ENCODE assay signal across 24 cellular contexts in the genomic region with DNA sequence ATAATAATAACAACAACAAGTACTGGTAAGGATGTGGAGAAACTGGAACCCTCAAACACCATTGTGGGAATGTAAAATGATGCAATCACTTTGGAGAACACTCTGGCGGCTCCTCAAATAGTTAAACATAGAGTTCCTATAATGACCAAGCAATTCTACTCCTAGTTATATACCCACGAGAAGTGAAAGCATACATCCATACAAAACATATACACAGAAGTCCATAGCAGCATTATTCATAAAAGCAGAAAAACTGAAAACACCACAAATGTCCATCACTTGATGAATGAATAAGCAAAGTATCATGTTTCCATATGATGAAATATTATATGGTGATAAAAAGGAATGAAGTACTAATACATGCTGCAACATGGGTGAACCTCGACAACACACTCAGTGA.
DNase-seq lines count a peak whose midpoint lies in the region; ATAC-seq, FAIRE-seq and TF ChIP-seq lines count a peak whose summit lies in the region.
"Had no signal": no experiment of that assay in that cellular context is flagged by ENCODE, and none has a peak within 500 bp of the region (broad histone marks: within the 10 kb centered on the region; RNA-seq: fewer than 3 reads in every experiment).

No MANE protein-coding gene starts in this region.

- FAIRE-seq in GM19239 (lab: Jason Lieb, UNC), result peak; percentile 44
- no peak for FAIRE-seq in bronchial epithelial cell (lab: Jason Lieb, UNC)
- FAIRE-seq in HepG2 (lab: Jason Lieb, UNC), result no peak
- FAIRE-seq: A549, GM12891, GM18507 had no signal

- H3K27me3 ChIP-seq in bronchial epithelial cell (ENCODE audit: control insufficient read depth, insufficient read depth, low read length) (no peaks in the 10 kb centered on the region), HepG2 (ENCODE audit: control insufficient read depth in 1 of 2, insufficient read depth in 2 of 2, low read length in 2 of 2) (no peaks in the 10 kb centered on the region)
- H3K27me3 ChIP-seq: BE2C had no signal

- BruUV-seq in OCI-LY7 (replicated peaks; lab: Mats Ljungman, UMichigan), result no TSS peak
- BruUV-seq in HepG2 (replicated peaks; lab: Mats Ljungman, UMichigan), result no TSS peak

- H3K9me2 ChIP-seq in OCI-LY7 (ENCODE audit: insufficient read depth, low read length), result no peaks in the 10 kb centered on the region

- H3K4me3 ChIP-seq in OCI-LY7 (ENCODE audit: low read depth, low read length, poor library complexity, severe bottlenecking) (no peak overlapping the region), bronchial epithelial cell (ENCODE audit: low read depth, low read length) (no peak overlapping the region), HepG2 (replicated peaks in 1 of 3; ENCODE audit: insufficient read depth in 1 of 3, low read depth in 2 of 3, low read length in 3 of 3) (no peak overlapping the region)
- H3K4me3 ChIP-seq: A549; BLaER1 treated with 17β-estradiol and CSF1 and Interleukin-3, amounts not matched to agents 10 nM and 100 nM; GM23338 had no signal

- no peak overlapping the region for H3K9ac ChIP-seq in HepG2 (ENCODE audit: insufficient read depth, low read depth, low read length)
- H3K9ac ChIP-seq: BLaER1 treated with 17β-estradiol and CSF1 and Interleukin-3, amounts not matched to agents 10 nM and 100 nM had no signal

- DNase-seq in GM19239 (ENCODE audit: insufficient read length, low spot score) (no peak), OCI-LY7 (ENCODE audit: low spot score) (no peak), bronchial epithelial cell (ENCODE audit: low read depth) (peak; percentile 10), NCI-H446 (lab: John Stamatoyannopoulos, UW) (no peak), HepG2 (ENCODE audit: low spot score) (no peak), GM19238 (ENCODE audit: insufficient read length, low spot score) (no peak)
- DNase-seq in activated T-cell treated with anti-CD3 and anti-CD28 coated beads, Interleukin-2, amount 50 U/mL, for 48 hours, result no peak
- DNase-seq: 8988T; ACHN; AML-193; BE2C; Calu3; CD4-positive, alpha-beta T cell; COR-L47; DMS53; DMS79 treated with DMSO at 0.1 percent for 48 hours; GF-D8; H9 had no signal

- in situ Hi-C loops in HepG2 (cut with HindIII; ENCODE audit: extremely low pct_ligation_motif_present, low pct_unique_long_range_greater_than_20kb), result no loop called here

- H2AFZ ChIP-seq in OCI-LY7 (ENCODE audit: low read length) (peak overlapping the region; percentile 19; the same call in 1 of the 2 replicates), HepG2 (ENCODE audit: low read length) (no peak overlapping the region)
- H2AFZ ChIP-seq: GM23338 had no signal

- CTCF ChIA-PET in OCI-LY7 (lab: Charles Lee; ENCODE audit: unreplicated experiment) (no interaction called here), HepG2 (lab: Yijun Ruan, JAX; ENCODE audit: low intra/inter-chr PET ratio, low total read pairs) (no interaction called here)

- no peak for TF ChIP-seq CTCF in OCI-LY7 (conservative IDR thresholded peaks at IDR 0.05; ENCODE audit: low read length)
- no peak for TF ChIP-seq CTCF in bronchial epithelial cell (IDR thresholded peaks at IDR 0.05; ENCODE audit: insufficient read depth, low read length, severe bottlenecking)
- TF ChIP-seq CTCF in HepG2 (CRISPR knock-in tag; IDR thresholded peaks at IDR 0.05), result no peak

- H4K20me1 ChIP-seq in OCI-LY7 (ENCODE audit: insufficient read depth, low read length) (no peaks in the 10 kb centered on the region), HepG2 (ENCODE audit: insufficient read depth, low read length) (no peaks in the 10 kb centered on the region)
- H4K20me1 ChIP-seq: BLaER1 treated with 17β-estradiol and CSF1 and Interleukin-3, amounts not matched to agents 10 nM and 100 nM had no signal

- TF ChIP-seq RAD21 in HepG2 (CRISPR knock-in tag; IDR thresholded peaks at IDR 0.05), result no peak

- H3K9me3 ChIP-seq in OCI-LY7 (ENCODE audit: low read length) (no peaks in the 10 kb centered on the region), HepG2 (ENCODE audit: low read length) (no peaks in the 10 kb centered on the region)
- H3K9me3 ChIP-seq: A549, BE2C had no signal

- TF ChIP-seq POLR2A in HepG2 (IDR thresholded peaks at IDR 0.05; ENCODE audit: insufficient read depth in 1 of 2, low read depth in 2 of 2, low read length in 2 of 2), result no peak

- TF ChIP-seq EP300 in HepG2 (IDR thresholded peaks at IDR 0.05; ENCODE audit: low read depth in 2 of 2, low read length in 2 of 2), result no peak
- TF ChIP-seq EP300 in HepG2 (CRISPR knock-in tag; IDR thresholded peaks at IDR 0.05; ENCODE audit: borderline replicate concordance), result no peak

- H3K36me3 ChIP-seq in OCI-LY7 (ENCODE audit: insufficient read depth, low read length) (no peaks in the 10 kb centered on the region), bronchial epithelial cell (ENCODE audit: control insufficient read depth, insufficient read depth, low read length) (no peaks in the 10 kb centered on the region), HepG2 (replicated peaks in 1 of 2; ENCODE audit: control insufficient read depth in 1 of 2, insufficient read depth in 2 of 2, low read length in 2 of 2) (no peaks in the 10 kb centered on the region)
- H3K36me3 ChIP-seq: BE2C; BLaER1 treated with 17β-estradiol and CSF1 and Interleukin-3, amounts not matched to agents 10 nM and 100 nM had no signal

- intact Hi-C loops in OCI-LY7 (cut with micrococcal nuclease; ENCODE audit: unreplicated experiment), result no loop called here
- intact Hi-C loops in HepG2 (cut with micrococcal nuclease; ENCODE audit: unreplicated experiment), result no loop called here

- ATAC-seq in HepG2, result no peak
- ATAC-seq: A549, GM23338, HCT116 had no signal

- H3K27ac ChIP-seq in OCI-LY7 (ENCODE audit: low read depth, low read length, poor library complexity, severe bottlenecking) (no peak overlapping the region), HepG2 (ENCODE audit: extremely low read length, insufficient read depth, low read length) (no peak overlapping the region)
- H3K27ac ChIP-seq: A549; BLaER1 treated with 17β-estradiol and CSF1 and Interleukin-3, amounts not matched to agents 10 nM and 100 nM had no signal

- H3K4me2 ChIP-seq in OCI-LY7 (ENCODE audit: low read length) (no peak overlapping the region), HepG2 (ENCODE audit: low read depth, low read length) (no peak overlapping the region)
- H3K4me2 ChIP-seq: A549; BLaER1 treated with 17β-estradiol and CSF1 and Interleukin-3, amounts not matched to agents 10 nM and 100 nM; GM23338 had no signal

- 0% methylated on average over 3 of the region's 3 CpGs for WGBS in HepG2 (ENCODE audit: low lambda C conversion rate)

- no peaks in the 10 kb centered on the region for H3K4me1 ChIP-seq in OCI-LY7 (ENCODE audit: insufficient read depth, low read length, poor library complexity, severe bottlenecking)
- no peaks in the 10 kb centered on the region for H3K4me1 ChIP-seq in HepG2 (ENCODE audit: insufficient read depth, low read length)
- H3K4me1 ChIP-seq: A549, BE2C had no signal

- no peaks in the 10 kb centered on the region for H3K79me2 ChIP-seq in OCI-LY7 (ENCODE audit: insufficient read depth, low read depth, low read length)
- H3K79me2 ChIP-seq in HepG2 (ENCODE audit: insufficient read depth, low read length), result no peaks in the 10 kb centered on the region

- POLR2A ChIA-PET in OCI-LY7 (lab: Charles Lee) (no interaction called here), HepG2 (lab: Yijun Ruan, JAX) (no interaction called here)

TF ChIP-seq in HepG2, 621 proteins besides CTCF, POLR2A, EP300 and RAD21:
- TF ChIP-seq GZF1 (CRISPR knock-in tag; IDR thresholded peaks at IDR 0.05) (no peak), NBN (conservative IDR thresholded peaks at IDR 0.05) (no peak)
- TF ChIP-seq, protein P1, sequence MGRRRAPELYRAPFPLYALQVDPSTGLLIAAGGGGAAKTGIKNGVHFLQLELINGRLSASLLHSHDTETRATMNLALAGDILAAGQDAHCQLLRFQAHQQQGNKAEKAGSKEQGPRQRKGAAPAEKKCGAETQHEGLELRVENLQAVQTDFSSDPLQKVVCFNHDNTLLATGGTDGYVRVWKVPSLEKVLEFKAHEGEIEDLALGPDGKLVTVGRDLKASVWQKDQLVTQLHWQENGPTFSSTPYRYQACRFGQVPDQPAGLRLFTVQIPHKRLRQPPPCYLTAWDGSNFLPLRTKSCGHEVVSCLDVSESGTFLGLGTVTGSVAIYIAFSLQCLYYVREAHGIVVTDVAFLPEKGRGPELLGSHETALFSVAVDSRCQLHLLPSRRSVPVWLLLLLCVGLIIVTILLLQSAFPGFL (CRISPR knock-in tag; IDR thresholded peaks at IDR 0.05), result no peak
